In genomic region chr4:133151681-133152329, GRCh38 we compare ENCODE assay signal across 9 cellular contexts. TPM values are rescaled to one million over a fixed set of nuclear protein-coding genes. Genes with fewer than 3 reads are reported as not detected.
DNase-seq lines count a peak whose midpoint lies in the region; ATAC-seq and TF ChIP-seq lines count a peak whose summit lies in the region.
"Had no signal": no experiment of that assay in that cellular context is flagged by ENCODE, and none has a peak within 500 bp of the region (broad histone marks: within the 10 kb centered on the region; RNA-seq: fewer than 3 reads in every experiment).

No MANE protein-coding gene starts in this region.

- no peak overlapping the region for H2BK5ac ChIP-seq in IMR-90 (ENCODE audit: low read depth, low read length, poor library complexity, severe bottlenecking)

- H3K9me1 ChIP-seq in IMR-90 (ENCODE audit: insufficient read depth, low read length), result no peaks in the 10 kb centered on the region

- BruUV-seq in IMR-90 (replicated peaks; lab: Mats Ljungman, UMichigan) (no TSS peak), OCI-LY7 (replicated peaks; lab: Mats Ljungman, UMichigan) (no TSS peak)

- no peaks in the 10 kb centered on the region for H3K9me3 Mint-ChIP-seq in osteocyte (ENCODE audit: unreplicated experiment)

- H3K23ac ChIP-seq in IMR-90 (ENCODE audit: low read depth, low read length), result no peak overlapping the region

- no peaks in the 10 kb centered on the region for H3K79me2 ChIP-seq in OCI-LY7 (ENCODE audit: insufficient read depth, low read depth, low read length)

- no peak overlapping the region for H4K8ac ChIP-seq in IMR-90 (ENCODE audit: low read depth in 2 of 2, low read length in 2 of 2)

- H3K4me3 Mint-ChIP-seq in osteocyte (ENCODE audit: unreplicated experiment), result peak overlapping the region; percentile 90

- H3K4me2 ChIP-seq in IMR-90 (ENCODE audit: low read depth, low read length), result peak overlapping the region; percentile 68; the same call in 1 of the 2 replicates
- no peak overlapping the region for H3K4me2 ChIP-seq in OCI-LY7 (ENCODE audit: low read length)

- peaks cover 48% of the 10 kb centered on the region for H3K4me1 Mint-ChIP-seq in osteocyte (ENCODE audit: unreplicated experiment)

- no peaks in the 10 kb centered on the region for H3K27me3 Mint-ChIP-seq in osteocyte (ENCODE audit: unreplicated experiment)

- H3K27ac Mint-ChIP-seq in osteocyte (ENCODE audit: unreplicated experiment), result peak overlapping the region; percentile 83

- no peak overlapping the region for H3K56ac ChIP-seq in IMR-90 (ENCODE audit: extremely low read depth, insufficient read depth, low read length)

- no peak overlapping the region for H2AK5ac ChIP-seq in IMR-90 (ENCODE audit: low read depth, low read length)

- H4K20me1 ChIP-seq in IMR-90 (ENCODE audit: insufficient read depth, low read length) (no peaks in the 10 kb centered on the region), OCI-LY7 (ENCODE audit: insufficient read depth, low read length) (no peaks in the 10 kb centered on the region)

- intact Hi-C loops in IMR-90 (cut with micrococcal nuclease), result loop anchor here (5.0 kb wide), 1 partner anchor 690 kb away; no protein-coding TSS in a partner anchor
- intact Hi-C loops in esophagus muscularis mucosa (cut with DNase I), result no loop called here
- intact Hi-C loops in OCI-LY7 (cut with micrococcal nuclease; ENCODE audit: unreplicated experiment), result no loop called here

- H3K9me3 ChIP-seq in IMR-90 (ENCODE audit: control insufficient read depth, insufficient read depth, low read length) (no peaks in the 10 kb centered on the region), esophagus muscularis mucosa (no peaks in the 10 kb centered on the region), OCI-LY7 (ENCODE audit: low read length) (no peaks in the 10 kb centered on the region)

- H3K27me3 ChIP-seq in BJ (ENCODE audit: control insufficient read depth, insufficient read depth, low read length) (peaks cover 3% of the 10 kb centered on the region), IMR-90 (ENCODE audit: control insufficient read depth, insufficient read depth, low read length) (peaks cover 46% of the 10 kb centered on the region), esophagus muscularis mucosa (peaks cover 6 to 53% (median 28%) of the 10 kb centered on the region in 4 donors)

- no peaks in the 10 kb centered on the region for H3K9me2 ChIP-seq in OCI-LY7 (ENCODE audit: insufficient read depth, low read length)

- no peaks in the 10 kb centered on the region for H3K36me3 ChIP-seq in BJ (ENCODE audit: control insufficient read depth, insufficient read depth, low read length)
- no peaks in the 10 kb centered on the region for H3K36me3 ChIP-seq in IMR-90 (ENCODE audit: control insufficient read depth, insufficient read depth, low read length)
- no peaks in the 10 kb centered on the region for H3K36me3 ChIP-seq in esophagus muscularis mucosa
- no peaks in the 10 kb centered on the region for H3K36me3 ChIP-seq in OCI-LY7 (ENCODE audit: insufficient read depth, low read length)

- ATAC-seq in IMR-90 (ENCODE audit: low read depth) (no peak), HG03025 (IDR thresholded peaks at IDR 0.05; ENCODE audit: low FRiP score, unreplicated experiment) (no peak)
- ATAC-seq: left lobe of liver had no signal

- H2AK9ac ChIP-seq in IMR-90 (replicated peaks; ENCODE audit: low read depth, low read length, poor library complexity), result no peak overlapping the region

- no peak for TF ChIP-seq EP300 in esophagus muscularis mucosa (IDR thresholded peaks at IDR 0.05)

- in situ Hi-C loops in IMR-90 (cut with MboI; ENCODE audit: low sequenced_read_pairs), result no loop called here

- no peak overlapping the region for H2BK15ac ChIP-seq in IMR-90 (ENCODE audit: low read depth, low read length)

- DNase-seq in BJ (ENCODE audit: low read depth) (no peak), IMR-90 (no peak), esophagus muscularis mucosa (ENCODE audit: extremely low spot score) (no peak), osteocyte (ENCODE audit: extremely low spot score, unreplicated experiment) (peak; percentile 83), OCI-LY7 (ENCODE audit: low spot score) (no peak), LoVo (ENCODE audit: low spot score) (no peak)
- DNase-seq in stimulated activated CD4-positive, alpha-beta T cell treated with anti-CD3 and anti-CD28 coated beads, Interleukin-4, amount 100 ng/mL, for 24 hours, result no peak

- POLR2A ChIA-PET in BJ (lab: Charles Lee) (no interaction called here), IMR-90 (lab: Charles Lee; ENCODE audit: unreplicated experiment) (no interaction called here), OCI-LY7 (lab: Charles Lee) (no interaction called here)

- no peak overlapping the region for H2BK120ac ChIP-seq in IMR-90 (ENCODE audit: low read depth, low read length)

- H3K79me1 ChIP-seq in IMR-90 (ENCODE audit: low read depth in 1 of 2, low read length in 2 of 2), result no peaks in the 10 kb centered on the region

- H2BK20ac ChIP-seq in IMR-90 (ENCODE audit: low read depth, low read length), result no peak overlapping the region

- no peak overlapping the region for H3K9ac ChIP-seq in IMR-90 (ENCODE audit: low read depth, low read length)

- WGBS in IMR-90 (ENCODE audit: extremely low coverage in 2 of 2, insufficient read length in 1 of 2), 2 experiments, result 3% methylated on average over 15 of the region's 63 CpGs; no CpG with 5 or more reads in 1 of the 2 experiments
- WGBS in esophagus muscularis mucosa, result 4% methylated on average over 16 of the region's 63 CpGs

- TF ChIP-seq RAD21 in IMR-90 (IDR thresholded peaks at IDR 0.05; ENCODE audit: low read length), result no peak

- H3K18ac ChIP-seq in IMR-90 (ENCODE audit: low read depth, low read length), result no peak overlapping the region

- no peak overlapping the region for H3K14ac ChIP-seq in IMR-90 (replicated peaks; ENCODE audit: low read depth, low read length)

- TF ChIP-seq POLR2A in IMR-90 (IDR thresholded peaks at IDR 0.05; ENCODE audit: low read depth, low read length), result no peak
- no peak for TF ChIP-seq POLR2A in esophagus muscularis mucosa (IDR thresholded peaks at IDR 0.05; ENCODE audit: low read depth)

- H3K4me3 ChIP-seq in BJ (ENCODE audit: low read depth, low read length), result peak overlapping the region; percentile 58
- H3K4me3 ChIP-seq in IMR-90 (ENCODE audit: insufficient read depth, low read depth, low read length), result no peak overlapping the region; the same call in 1 of the 2 replicates
- H3K4me3 ChIP-seq in esophagus muscularis mucosa, result peak overlapping the region; percentile 51 to 62 (median 56)
- H3K4me3 ChIP-seq in OCI-LY7 (ENCODE audit: low read depth, low read length, poor library complexity, severe bottlenecking), result no peak overlapping the region

- no peak overlapping the region for H3K27ac ChIP-seq in IMR-90 (ENCODE audit: insufficient read depth, low read length)
- no peak overlapping the region for H3K27ac ChIP-seq in esophagus muscularis mucosa (replicated peaks in 1 of 4)
- H3K27ac ChIP-seq in OCI-LY7 (ENCODE audit: low read depth, low read length, poor library complexity, severe bottlenecking), result no peak overlapping the region

- no peak overlapping the region for H4K5ac ChIP-seq in IMR-90 (ENCODE audit: low read depth, low read length)

- H3K4ac ChIP-seq in IMR-90 (ENCODE audit: low read depth, low read length), result no peak overlapping the region

- TF ChIP-seq CTCF in BJ (IDR thresholded peaks at IDR 0.05; ENCODE audit: insufficient read depth, low read depth, low read length), result peak; percentile 27; the same call in 1 of the 2 replicates
- TF ChIP-seq CTCF in IMR-90 (conservative IDR thresholded peaks at IDR 0.05; ENCODE audit: low read depth, low read length), result 0 out of 2 replicates have a peak, but pooled peaks have one; percentile 3
- no peak for TF ChIP-seq CTCF in esophagus muscularis mucosa (IDR thresholded peaks at IDR 0.05)
- TF ChIP-seq CTCF in osteocyte (IDR thresholded peaks at IDR 0.05), result peak; percentile 49
- no peak for TF ChIP-seq CTCF in OCI-LY7 (conservative IDR thresholded peaks at IDR 0.05; ENCODE audit: low read length)

- H3K4me1 ChIP-seq in IMR-90 (ENCODE audit: control insufficient read depth, insufficient read depth, low read length), result peaks cover 2% of the 10 kb centered on the region; the same call in 1 of the 2 replicates
- peaks cover 58 to 66% (median 65%) of the 10 kb centered on the region in 4 donors for H3K4me1 ChIP-seq in esophagus muscularis mucosa
- no peaks in the 10 kb centered on the region for H3K4me1 ChIP-seq in OCI-LY7 (ENCODE audit: insufficient read depth, low read length, poor library complexity, severe bottlenecking)

- dilution Hi-C loops in IMR-90 (cut with HindIII; ENCODE audit: low sequenced_read_pairs, unreplicated experiment), result no loop called here

- CTCF ChIA-PET in BJ (lab: Yijun Ruan, JAX), result interaction anchor here (0.9 to 1.5 kb wide), 5 partner anchors 9 to 1784 kb away, joined by 3 to 4 read pairs (median 3); no protein-coding TSS in a partner anchor
- CTCF ChIA-PET in IMR-90 (lab: Yijun Ruan, JAX), result no interaction called here
- CTCF ChIA-PET in OCI-LY7 (lab: Charles Lee; ENCODE audit: unreplicated experiment), result no interaction called here

- no peak overlapping the region for H4K91ac ChIP-seq in IMR-90 (ENCODE audit: insufficient read depth, low read depth, low read length)

- H2AFZ ChIP-seq in IMR-90 (replicated peaks; ENCODE audit: low read length, poor library complexity), result peak overlapping the region; percentile 63
- H2AFZ ChIP-seq in OCI-LY7 (ENCODE audit: low read length), result no peak overlapping the region

- no peaks in the 10 kb centered on the region for H3K36me3 Mint-ChIP-seq in osteocyte (ENCODE audit: unreplicated experiment)

TF ChIP-seq in IMR-90, 13 proteins besides CTCF, POLR2A, EP300 and RAD21 (continues in another document):
- TF ChIP-seq BHLHE40 (IDR thresholded peaks at IDR 0.05; ENCODE audit: low read depth, low read length) (no peak), SMC3 (IDR thresholded peaks at IDR 0.05; ENCODE audit: low read depth, low read length) (no peak), MXI1 (IDR thresholded peaks at IDR 0.05; ENCODE audit: borderline replicate concordance, low read depth, low read length) (no peak), CEBPB (IDR thresholded peaks at IDR 0.05; ENCODE audit: low read depth, low read length) (no peak), MAFK (IDR thresholded peaks at IDR 0.05; ENCODE audit: low read depth, low read length) (no peak), RFX5 (IDR thresholded peaks at IDR 0.05; ENCODE audit: low read depth, low read length) (no peak)

RNA-seq across cellular contexts. Expression of gene PCDH10, which starts 2.7 kb away (rescaled TPM):
- polyA plus RNA-seq in BJ (2011; rRNA removed), result 21.8 and 31.1 TPM in 2 replicates
- polyA minus RNA-seq in BJ (2011; rRNA and poly(A)+ RNA removed), result 34.9 and 39.5 TPM in 2 replicates
- 0.90 and 1.4 TPM in 2 replicates for total RNA-seq in IMR-90 (2012; rRNA removed)
- polyA plus RNA-seq in IMR-90 (2012; rRNA removed), result 2.0 and 2.5 TPM in 2 replicates
- 1.6 and 1.7 TPM in 2 replicates for polyA plus RNA-seq in IMR-90 (2012; cell fraction: cytosol; rRNA removed)
- 1.1 and 1.6 TPM in 2 replicates for polyA plus RNA-seq in IMR-90 (2012; cell fraction: nucleus; rRNA removed; ENCODE audit: low replicate concordance)
- total RNA-seq in esophagus muscularis mucosa, result under 1 TPM; 0.42 to 0.71 (median 0.62) TPM
- total RNA-seq in osteocyte, result 11.0 and 14.6 TPM in 2 replicates
- 0.21 TPM in 1 of 2 replicates, not detected in the other for total RNA-seq in OCI-LY7 (2014; rRNA removed; shearing (Covaris generic))
- total RNA-seq in OCI-LY7 (2022), result not detected in 2 replicates
- total RNA-seq: left lobe of liver had no signal

Comparison
In these comparisons a context has a peak if more than half of its experiments do, and no peak if none do; other contexts are left out.
1. H3K4me3 ChIP-seq: peak in BJ (single experiment) and esophagus muscularis mucosa (4 of 4); none in IMR-90 (single experiment) and OCI-LY7 (single experiment).
2. CTCF ChIP-seq: peak in BJ (single experiment), IMR-90 (single experiment) and osteocyte (single experiment); none in esophagus muscularis mucosa (0 of 3) and OCI-LY7 (single experiment).